8 cellular contexts compared by ENCODE assay signal in the genomic region with DNA sequence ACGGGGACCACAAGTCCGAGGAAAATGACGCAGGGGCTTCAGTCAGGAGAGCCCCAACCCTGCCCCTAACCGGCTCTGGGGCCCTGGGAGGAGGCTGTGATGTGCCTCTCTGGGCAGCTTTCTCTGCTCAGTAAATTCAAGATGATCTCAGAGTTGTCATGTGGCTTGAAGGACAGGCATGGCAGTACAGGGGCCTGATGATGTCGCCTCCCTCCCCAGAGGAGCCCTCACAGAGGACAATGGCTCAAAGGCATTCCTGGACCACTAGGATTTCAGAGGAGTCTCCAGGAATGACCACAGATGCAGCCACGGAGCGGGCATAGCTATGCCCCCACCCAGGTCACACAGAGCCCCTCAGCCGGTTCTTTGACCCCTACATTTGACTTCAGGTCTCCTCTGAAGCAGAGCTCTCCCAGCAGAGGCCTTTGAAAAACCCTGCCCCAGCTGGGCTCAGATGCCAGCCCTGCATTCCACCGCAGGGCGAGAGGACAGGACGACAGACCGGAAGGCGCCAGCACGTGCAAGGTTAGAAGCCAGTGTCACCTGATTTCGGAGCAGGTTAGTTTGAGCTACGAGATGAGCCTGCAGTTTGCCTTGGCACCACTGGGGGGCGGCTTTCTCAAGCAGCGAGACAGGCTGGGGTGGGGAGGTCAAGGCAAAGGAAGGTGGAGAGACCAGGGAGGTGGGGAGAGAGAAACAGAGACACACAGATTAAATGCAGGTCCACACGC.
DNase-seq lines count a peak whose midpoint lies in the region; ATAC-seq and TF ChIP-seq lines count a peak whose summit lies in the region.

No MANE protein-coding gene starts in this region.

- no peaks in the 10 kb centered on the region for H3K27me3 ChIP-seq in HL-60 (ENCODE audit: insufficient read depth, poor library complexity, severe bottlenecking)

- no peak for ATAC-seq in GM18517 (IDR thresholded peaks at IDR 0.05; ENCODE audit: unreplicated experiment)

- H3K27me3 Mint-ChIP-seq in T-helper 1 cell treated with Interleukin-12 subunit alpha and Interleukin-12 subunit beta and Interleukin-4 antibody, amounts not matched to agents 30 μg/mL and 1 μg/mL, for 36 hours (ENCODE audit: low read depth) = no peaks in the 10 kb centered on the region

- no peak overlapping the region for H3K4me3 Mint-ChIP-seq in T-helper 1 cell treated with Interleukin-12 subunit alpha and Interleukin-12 subunit beta and Interleukin-4 antibody, amounts not matched to agents 30 μg/mL and 1 μg/mL, for 36 hours

- H3K4me1 Mint-ChIP-seq in T-helper 1 cell treated with Interleukin-12 subunit alpha and Interleukin-12 subunit beta and Interleukin-4 antibody, amounts not matched to agents 30 μg/mL and 1 μg/mL, for 36 hours (ENCODE audit: low read depth) = peaks cover 11% of the 10 kb centered on the region

- TF ChIP-seq CTCF in HL-60 (IDR thresholded peaks at IDR 0.05; ENCODE audit: insufficient read depth, low read length) = peak; percentile 48

- peaks cover 24% of the 10 kb centered on the region for H3K36me3 Mint-ChIP-seq in T-helper 1 cell treated with Interleukin-12 subunit alpha and Interleukin-12 subunit beta and Interleukin-4 antibody, amounts not matched to agents 30 μg/mL and 1 μg/mL, for 36 hours (ENCODE audit: low read depth)

- peak overlapping the region; percentile 75 for H3K27ac Mint-ChIP-seq in T-helper 1 cell treated with Interleukin-12 subunit alpha and Interleukin-12 subunit beta and Interleukin-4 antibody, amounts not matched to agents 30 μg/mL and 1 μg/mL, for 36 hours

- H3K9me3 Mint-ChIP-seq in T-helper 1 cell treated with Interleukin-12 subunit alpha and Interleukin-12 subunit beta and Interleukin-4 antibody, amounts not matched to agents 30 μg/mL and 1 μg/mL, for 36 hours = no peaks in the 10 kb centered on the region

- H3K4me3 ChIP-seq in HL-60 (replicated peaks; ENCODE audit: insufficient read depth, low read length) = no peak overlapping the region
- H3K4me3 ChIP-seq in skin epidermis = no peak overlapping the region

- H3K27ac ChIP-seq in HL-60 (replicated peaks) (no peak overlapping the region), angular gyrus (ENCODE audit: low read depth, low read length) (peak overlapping the region; percentile 90), skin epidermis (peak overlapping the region in 12 of 21 experiments; percentile 2 to 84 (median 42))

- peak; percentile 2 for DNase-seq in NCI-H1092 treated with DMSO at 0.1 percent for 48 hours (lab: John Stamatoyannopoulos, UW)
- DNase-seq in NCI-H1092 (lab: John Stamatoyannopoulos, UW) = no peak
- DNase-seq in HL-60 (ENCODE audit: low read depth in 1 of 2, low spot score in 1 of 2) = peak in 1 of 2 experiments; percentile 50
- peak; percentile 49 to 70 for DNase-seq in hippocampal formation (lab: John Stamatoyannopoulos, UW)
